16 cellular contexts compared by ENCODE assay signal in the genomic region with DNA sequence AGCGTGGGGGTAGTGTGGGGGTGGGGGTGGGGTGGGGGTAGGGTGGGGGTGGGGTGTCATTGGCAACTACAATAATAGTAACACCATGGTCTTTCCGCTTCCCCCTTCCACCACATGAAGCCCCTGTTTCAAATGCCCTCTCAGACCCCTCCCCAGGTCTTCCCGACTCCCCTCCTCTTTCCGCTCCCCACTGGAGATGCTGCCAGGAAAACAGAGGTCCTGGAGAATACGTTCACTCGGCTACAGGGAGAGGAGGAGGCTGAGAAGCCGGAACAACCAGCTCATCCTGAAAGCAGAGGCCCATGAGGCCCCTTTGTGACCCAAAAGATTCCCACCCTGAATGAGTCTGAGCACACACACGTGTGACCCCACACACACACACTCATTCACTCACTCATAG.
A peak's percentile ranks its signal among the peaks of the same experiment; 100 is the strongest.
DNase-seq lines count a peak whose midpoint lies in the region; ATAC-seq and TF ChIP-seq lines count a peak whose summit lies in the region.
"Had no signal": no experiment of that assay in that cellular context is flagged by ENCODE, and none has a peak within 500 bp of the region (broad histone marks: within the 10 kb centered on the region; RNA-seq: fewer than 3 reads in every experiment).

No MANE protein-coding gene starts in this region.

- peaks cover 6% of the 10 kb centered on the region for H3K9me3 Mint-ChIP-seq in WTC11
- no peaks in the 10 kb centered on the region for H3K9me3 Mint-ChIP-seq in mesothelial cell of epicardium
- H3K9me3 Mint-ChIP-seq: CD8-positive, alpha-beta memory T cell; stimulated activated naive CD8-positive, alpha-beta T cell treated with anti-CD3 and anti-CD28 coated beads, Interleukin-15, Interleukin-2, amounts not matched to agents 100 ng/mL and 50 ng/mL, for 24 hours had no signal

- peaks cover 6% of the 10 kb centered on the region for H3K36me3 Mint-ChIP-seq in WTC11
- H3K36me3 Mint-ChIP-seq in mesothelial cell of epicardium, result no peaks in the 10 kb centered on the region
- H3K36me3 Mint-ChIP-seq: CD8-positive, alpha-beta memory T cell had no signal

- H3K4me3 ChIP-seq in thoracic aorta, result no peak overlapping the region
- H3K4me3 ChIP-seq: cardiac muscle cell had no signal

- DNase-seq in NCI-H2196 (lab: John Stamatoyannopoulos, UW; ENCODE audit: unreplicated experiment) (peak; percentile 39), NCI-H2196 treated with DMSO at 0.1 percent for 48 hours (lab: John Stamatoyannopoulos, UW; ENCODE audit: unreplicated experiment) (no peak), WTC11 (ENCODE audit: low spot score) (peak; percentile 6), mesothelial cell of epicardium (ENCODE audit: low spot score in 2 of 2, unreplicated experiment in 2 of 2) (peak in 1 of 2 experiments; percentile 5), thoracic aorta (ENCODE audit: low spot score) (no peak), DMS153 treated with DMSO at 0.1 percent for 48 hours (lab: John Stamatoyannopoulos, UW; ENCODE audit: unreplicated experiment) (no peak), NCI-H1436 treated with DMSO at 0.1 percent for 48 hours (lab: John Stamatoyannopoulos, UW) (no peak), NCI-H187 (lab: John Stamatoyannopoulos, UW) (no peak)
- DNase-seq: CD8-positive, alpha-beta memory T cell; hippocampal formation; Kasumi-1; NCI-H2171; stimulated activated CD4-positive, alpha-beta T cell treated with anti-CD3 and anti-CD28 coated beads, Interleukin-4, amount 100 ng/mL, for 1 hour; T-helper 1 cell had no signal

- CTCF ChIA-PET in WTC11 (lab: Charles Lee), result interaction anchor here (0.6 to 1.2 kb wide), 3 partner anchors 25 to 40 kb away, joined by 3 read pairs; no protein-coding TSS in a partner anchor

- H3K4me1 ChIP-seq in thoracic aorta (ENCODE audit: control insufficient read depth in 1 of 2, low read depth in 2 of 2), result peaks cover 44 to 96% of the 10 kb centered on the region in 2 donors

- H3K27me3 Mint-ChIP-seq in WTC11 (ENCODE audit: low read depth), result no peaks in the 10 kb centered on the region; the same call in 1 of the 2 replicates
- no peaks in the 10 kb centered on the region for H3K27me3 Mint-ChIP-seq in mesothelial cell of epicardium (ENCODE audit: low read depth)

- no peak overlapping the region for H3K4me3 Mint-ChIP-seq in WTC11
- no peak overlapping the region for H3K4me3 Mint-ChIP-seq in mesothelial cell of epicardium
- H3K4me3 Mint-ChIP-seq: CD8-positive, alpha-beta memory T cell had no signal

- H3K36me3 ChIP-seq in thoracic aorta, result no peaks in the 10 kb centered on the region
- H3K36me3 ChIP-seq: cardiac muscle cell had no signal

- H3K9me3 ChIP-seq in thoracic aorta, result no peaks in the 10 kb centered on the region

- no peak for TF ChIP-seq CTCF in WTC11 (IDR thresholded peaks at IDR 0.05)
- TF ChIP-seq CTCF in mesothelial cell of epicardium (IDR thresholded peaks at IDR 0.05; ENCODE audit: unreplicated experiment), result no peak
- no peak for TF ChIP-seq CTCF in thoracic aorta (IDR thresholded peaks at IDR 0.05)

- peak overlapping the region; percentile 89 to 95 for H3K27ac ChIP-seq in thoracic aorta
- H3K27ac ChIP-seq: cardiac muscle cell had no signal

- H3K27ac Mint-ChIP-seq in WTC11 (peak overlapping the region; percentile 17; the same call in 1 of the 2 replicates), mesothelial cell of epicardium (peak overlapping the region; percentile 82)

- ATAC-seq in WTC11 (no peak; the same call in 1 of the 2 replicates), thoracic aorta (ENCODE audit: insufficient number of reproducible peaks, low FRiP score, low read depth) (no peak)

- H3K4me1 Mint-ChIP-seq in WTC11 (peaks cover 39% of the 10 kb centered on the region), mesothelial cell of epicardium (peaks cover 71% of the 10 kb centered on the region)

- H3K27me3 ChIP-seq in thoracic aorta (replicated peaks; ENCODE audit: insufficient read depth), result no peaks in the 10 kb centered on the region
- H3K27me3 ChIP-seq: cardiac muscle cell had no signal

- POLR2A ChIA-PET in WTC11 (lab: Charles Lee), result interaction anchor here (0.6 kb wide), 1 partner anchor 459 kb away, joined by 3 read pairs; no protein-coding TSS in a partner anchor

TF ChIP-seq in WTC11, 78 proteins besides CTCF, POLR2A, EP300 and RAD21 (continues in another document):
- TF ChIP-seq, protein P1, sequence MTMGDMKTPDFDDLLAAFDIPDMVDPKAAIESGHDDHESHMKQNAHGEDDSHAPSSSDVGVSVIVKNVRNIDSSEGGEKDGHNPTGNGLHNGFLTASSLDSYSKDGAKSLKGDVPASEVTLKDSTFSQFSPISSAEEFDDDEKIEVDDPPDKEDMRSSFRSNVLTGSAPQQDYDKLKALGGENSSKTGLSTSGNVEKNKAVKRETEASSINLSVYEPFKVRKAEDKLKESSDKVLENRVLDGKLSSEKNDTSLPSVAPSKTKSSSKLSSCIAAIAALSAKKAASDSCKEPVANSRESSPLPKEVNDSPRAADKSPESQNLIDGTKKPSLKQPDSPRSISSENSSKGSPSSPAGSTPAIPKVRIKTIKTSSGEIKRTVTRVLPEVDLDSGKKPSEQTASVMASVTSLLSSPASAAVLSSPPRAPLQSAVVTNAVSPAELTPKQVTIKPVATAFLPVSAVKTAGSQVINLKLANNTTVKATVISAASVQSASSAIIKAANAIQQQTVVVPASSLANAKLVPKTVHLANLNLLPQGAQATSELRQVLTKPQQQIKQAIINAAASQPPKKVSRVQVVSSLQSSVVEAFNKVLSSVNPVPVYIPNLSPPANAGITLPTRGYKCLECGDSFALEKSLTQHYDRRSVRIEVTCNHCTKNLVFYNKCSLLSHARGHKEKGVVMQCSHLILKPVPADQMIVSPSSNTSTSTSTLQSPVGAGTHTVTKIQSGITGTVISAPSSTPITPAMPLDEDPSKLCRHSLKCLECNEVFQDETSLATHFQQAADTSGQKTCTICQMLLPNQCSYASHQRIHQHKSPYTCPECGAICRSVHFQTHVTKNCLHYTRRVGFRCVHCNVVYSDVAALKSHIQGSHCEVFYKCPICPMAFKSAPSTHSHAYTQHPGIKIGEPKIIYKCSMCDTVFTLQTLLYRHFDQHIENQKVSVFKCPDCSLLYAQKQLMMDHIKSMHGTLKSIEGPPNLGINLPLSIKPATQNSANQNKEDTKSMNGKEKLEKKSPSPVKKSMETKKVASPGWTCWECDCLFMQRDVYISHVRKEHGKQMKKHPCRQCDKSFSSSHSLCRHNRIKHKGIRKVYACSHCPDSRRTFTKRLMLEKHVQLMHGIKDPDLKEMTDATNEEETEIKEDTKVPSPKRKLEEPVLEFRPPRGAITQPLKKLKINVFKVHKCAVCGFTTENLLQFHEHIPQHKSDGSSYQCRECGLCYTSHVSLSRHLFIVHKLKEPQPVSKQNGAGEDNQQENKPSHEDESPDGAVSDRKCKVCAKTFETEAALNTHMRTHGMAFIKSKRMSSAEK (CRISPR knock-in tag; IDR thresholded peaks at IDR 0.05; ENCODE audit: borderline replicate concordance), result no peak
- TF ChIP-seq FOXP4 (CRISPR knock-in tag; IDR thresholded peaks at IDR 0.05), result no peak
- TF ChIP-seq ERG (CRISPR knock-in tag; IDR thresholded peaks at IDR 0.05), result no peak
- TF ChIP-seq, protein P2, sequence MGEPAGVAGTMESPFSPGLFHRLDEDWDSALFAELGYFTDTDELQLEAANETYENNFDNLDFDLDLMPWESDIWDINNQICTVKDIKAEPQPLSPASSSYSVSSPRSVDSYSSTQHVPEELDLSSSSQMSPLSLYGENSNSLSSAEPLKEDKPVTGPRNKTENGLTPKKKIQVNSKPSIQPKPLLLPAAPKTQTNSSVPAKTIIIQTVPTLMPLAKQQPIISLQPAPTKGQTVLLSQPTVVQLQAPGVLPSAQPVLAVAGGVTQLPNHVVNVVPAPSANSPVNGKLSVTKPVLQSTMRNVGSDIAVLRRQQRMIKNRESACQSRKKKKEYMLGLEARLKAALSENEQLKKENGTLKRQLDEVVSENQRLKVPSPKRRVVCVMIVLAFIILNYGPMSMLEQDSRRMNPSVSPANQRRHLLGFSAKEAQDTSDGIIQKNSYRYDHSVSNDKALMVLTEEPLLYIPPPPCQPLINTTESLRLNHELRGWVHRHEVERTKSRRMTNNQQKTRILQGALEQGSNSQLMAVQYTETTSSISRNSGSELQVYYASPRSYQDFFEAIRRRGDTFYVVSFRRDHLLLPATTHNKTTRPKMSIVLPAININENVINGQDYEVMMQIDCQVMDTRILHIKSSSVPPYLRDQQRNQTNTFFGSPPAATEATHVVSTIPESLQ (CRISPR knock-in tag; IDR thresholded peaks at IDR 0.05), result no peak
- no peak for TF ChIP-seq FOXP1 (CRISPR knock-in tag; IDR thresholded peaks at IDR 0.05; ENCODE audit: borderline replicate concordance)
- no peak for TF ChIP-seq ATF1 (CRISPR knock-in tag; IDR thresholded peaks at IDR 0.05)
- TF ChIP-seq GRHL2 (CRISPR knock-in tag; IDR thresholded peaks at IDR 0.05; ENCODE audit: insufficient replicate concordance, severe bottlenecking), result no peak
- TF ChIP-seq NFE2L1 (CRISPR knock-in tag; IDR thresholded peaks at IDR 0.05), result no peak

Comparison
In these comparisons a context has a peak if more than half of its experiments do, and no peak if none do; other contexts are left out.
1. DNase-seq: peak in NCI-H2196 (single experiment) and WTC11 (single experiment); none in NCI-H2196 treated with DMSO at 0.1 percent for 48 hours (single experiment), thoracic aorta (single experiment), DMS153 treated with DMSO at 0.1 percent for 48 hours (single experiment), NCI-H1436 treated with DMSO at 0.1 percent for 48 hours (single experiment) and NCI-H187 (0 of 2).